ENCODE assay signal across 21 cellular contexts in genomic region chr5:159453209-159453608, GRCh38.
"Had no signal": no experiment of that assay in that cellular context is flagged by ENCODE, and none has a peak within 500 bp of the region (broad histone marks: within the 10 kb centered on the region; RNA-seq: fewer than 3 reads in every experiment).

No MANE protein-coding gene starts in this region.

- H3K4me2 ChIP-seq: neural progenitor cell had no signal

- H3K9me3 Mint-ChIP-seq: activated CD4-positive, alpha-beta memory T cell treated with anti-CD3 and anti-CD28 coated beads for 36 hours; activated naive CD4-positive, alpha-beta T cell treated with anti-CD3 and anti-CD28 coated beads, Interleukin-2, amount 50 U/mL, for 72 hours; activated T-cell treated with anti-CD3 and anti-CD28 coated beads, Interleukin-2, amount 50 U/mL, for 72 hours; central memory CD8-positive, alpha-beta T cell; natural killer cell; neural progenitor cell had no signal

- H3K4me1 ChIP-seq: neural progenitor cell, parathyroid adenoma, psoas muscle, tibial nerve had no signal

- H3K27me3 Mint-ChIP-seq: central memory CD8-positive, alpha-beta T cell had no signal

- H3K4me3 Mint-ChIP-seq: activated CD4-positive, alpha-beta memory T cell treated with anti-CD3 and anti-CD28 coated beads for 36 hours; activated CD4-positive, alpha-beta T cell treated with anti-CD3 and anti-CD28 coated beads, Interleukin-2, amount 10 ng/mL, durations not matched to agents 24 days and 14 days; activated T-cell treated with anti-CD3 and anti-CD28 coated beads, Interleukin-2, amount 50 U/mL, for 72 hours; central memory CD8-positive, alpha-beta T cell; natural killer cell; neural progenitor cell had no signal

- H3K36me3 ChIP-seq: left ventricle myocardium inferior, neural progenitor cell, right atrium auricular region, spleen, tibial nerve had no signal

- ATAC-seq: activated naive CD4-positive, alpha-beta T cell treated with anti-CD3 and anti-CD28 coated beads, Interleukin-2, amount 50 U/mL, for 72 hours; activated T-cell treated with anti-CD3 and anti-CD28 coated beads, Interleukin-2, amount 50 U/mL, for 72 hours; psoas muscle had no signal

- H3K36me3 Mint-ChIP-seq: activated CD4-positive, alpha-beta memory T cell treated with anti-CD3 and anti-CD28 coated beads for 36 hours; activated naive CD4-positive, alpha-beta T cell treated with anti-CD3 and anti-CD28 coated beads, Interleukin-2, amount 50 U/mL, for 72 hours; natural killer cell; neural progenitor cell had no signal

- DNase-seq: activated CD4-positive, alpha-beta memory T cell treated with anti-CD3 and anti-CD28 coated beads for 36 hours; activated CD4-positive, alpha-beta T cell treated with anti-CD3 and anti-CD28 coated beads, Interleukin-2, amount 10 ng/mL, durations not matched to agents 24 days and 14 days; activated CD4-positive, CD25-positive, alpha-beta regulatory T cell treated with anti-CD3 and anti-CD28 coated beads, Interleukin-2, amount 50 U/mL, for 72 hours; activated naive CD4-positive, alpha-beta T cell; activated T-cell treated with anti-CD3 and anti-CD28 coated beads for 4 hours; activated T-cell treated with anti-CD3 and anti-CD28 coated beads, Interleukin-2, amount 50 U/mL, for 72 hours; anterior cingulate cortex; effector CD8-positive, alpha-beta T cell; left ventricle myocardium inferior; natural killer cell; occipital lobe; psoas muscle; spleen; stimulated activated naive CD4-positive, alpha-beta T cell treated with Interleukin-2 at 50 U/mL for 16 hours; T-helper 2 cell had no signal

- H3K79me2 ChIP-seq: parathyroid adenoma had no signal

- H3K27me3 ChIP-seq: neural progenitor cell, right atrium auricular region, spleen, tibial nerve had no signal

- H3K4me1 Mint-ChIP-seq: neural progenitor cell had no signal

- H3K4me3 ChIP-seq: left ventricle myocardium inferior, neural progenitor cell, psoas muscle, right atrium auricular region, spleen, tibial nerve had no signal

- H3K27ac ChIP-seq: left ventricle myocardium inferior, neural progenitor cell, parathyroid adenoma, psoas muscle, right atrium auricular region, spleen, tibial nerve had no signal

- H3K9me3 ChIP-seq: left ventricle myocardium inferior, psoas muscle, right atrium auricular region, spleen, tibial nerve had no signal

- H3K27ac Mint-ChIP-seq: activated CD4-positive, alpha-beta memory T cell treated with anti-CD3 and anti-CD28 coated beads for 36 hours; activated CD4-positive, alpha-beta T cell treated with anti-CD3 and anti-CD28 coated beads, Interleukin-2, amount 10 ng/mL, durations not matched to agents 24 days and 14 days; activated naive CD4-positive, alpha-beta T cell treated with anti-CD3 and anti-CD28 coated beads, Interleukin-2, amount 50 U/mL, for 72 hours; activated T-cell treated with anti-CD3 and anti-CD28 coated beads, Interleukin-2, amount 50 U/mL, for 72 hours; natural killer cell; neural progenitor cell had no signal
